In genomic region chr22:49767355-49768062, GRCh38 we compare ENCODE assay signal across 8 cellular contexts.
A peak's percentile ranks its signal among the peaks of the same experiment; 100 is the strongest.
DNase-seq lines count a peak whose midpoint lies in the region.

No MANE protein-coding gene starts in this region.

- DNase-seq in NCI-H345 (lab: John Stamatoyannopoulos, UW) = peak; percentile 2
- no peak for DNase-seq in NCI-H345 treated with DMSO at 0.1 percent for 48 hours (lab: John Stamatoyannopoulos, UW; ENCODE audit: unreplicated experiment)
- peak; percentile 65 for DNase-seq in Jurkat, Clone E6-1 (ENCODE audit: low read depth, low spot score)
- peak; percentile 18 to 51 for DNase-seq in SW 1271 (lab: John Stamatoyannopoulos, UW)
- peak; percentile 48 to 67 for DNase-seq in dermis microvascular lymphatic vessel endothelial cell (ENCODE audit: low read depth in 2 of 2)
- peak; percentile 52 for DNase-seq in myocyte (ENCODE audit: low read depth)
- DNase-seq in mucosa of gallbladder (ENCODE audit: low spot score) = no peak
- no peak for DNase-seq in NCI-H446 treated with DMSO at 0.1 percent for 48 hours (lab: John Stamatoyannopoulos, UW)

- no peak overlapping the region for H3K4me3 ChIP-seq in Jurkat, Clone E6-1 (ENCODE audit: low read length)

Comparison
In these comparisons a context has a peak if more than half of its experiments do, and no peak if none do; other contexts are left out.
1. DNase-seq: peak in NCI-H345 (single experiment), Jurkat, Clone E6-1 (single experiment), SW 1271 (2 of 2), dermis microvascular lymphatic vessel endothelial cell (2 of 2) and myocyte (single experiment); none in NCI-H345 treated with DMSO at 0.1 percent for 48 hours (single experiment), mucosa of gallbladder (single experiment) and NCI-H446 treated with DMSO at 0.1 percent for 48 hours (single experiment).